In genomic region chr19:6086081-6086858, GRCh38 we compare ENCODE assay signal across 11 cellular contexts. TPM values are rescaled to one million over a fixed set of nuclear protein-coding genes. Genes with fewer than 3 reads are reported as not detected.
DNase-seq lines count a peak whose midpoint lies in the region; ATAC-seq and TF ChIP-seq lines count a peak whose summit lies in the region.
"Had no signal": no experiment of that assay in that cellular context is flagged by ENCODE, and none has a peak within 500 bp of the region (broad histone marks: within the 10 kb centered on the region; RNA-seq: fewer than 3 reads in every experiment).

No MANE protein-coding gene starts in this region.

- no peaks in the 10 kb centered on the region for H3K79me2 ChIP-seq in OCI-LY7 (ENCODE audit: insufficient read depth, low read depth, low read length)

- no peaks in the 10 kb centered on the region for H3K9me3 ChIP-seq in OCI-LY7 (ENCODE audit: low read length)
- H3K9me3 ChIP-seq: upper lobe of right lung had no signal

- H2AFZ ChIP-seq in OCI-LY7 (ENCODE audit: low read length), result peak overlapping the region; percentile 56; the same call in 1 of the 2 replicates

- no peaks in the 10 kb centered on the region for H3K9me2 ChIP-seq in OCI-LY7 (ENCODE audit: insufficient read depth, low read length)

- CTCF ChIA-PET in OCI-LY7 (lab: Charles Lee; ENCODE audit: unreplicated experiment), result no interaction called here

- H3K4me3 ChIP-seq in OCI-LY7 (ENCODE audit: low read depth, low read length, poor library complexity, severe bottlenecking), result no peak overlapping the region
- H3K4me3 ChIP-seq in rectal smooth muscle tissue (ENCODE audit: low read length), result no peak overlapping the region
- H3K4me3 ChIP-seq: upper lobe of right lung had no signal

- no peak for ATAC-seq in HG03565 (IDR thresholded peaks at IDR 0.05; ENCODE audit: unreplicated experiment)

- H3K4me1 ChIP-seq in OCI-LY7 (ENCODE audit: insufficient read depth, low read length, poor library complexity, severe bottlenecking), result peaks cover 21% of the 10 kb centered on the region
- H3K4me1 ChIP-seq in rectal smooth muscle tissue (ENCODE audit: control insufficient read depth, insufficient read depth, low read length), result peaks cover 38% of the 10 kb centered on the region

- TF ChIP-seq CTCF in OCI-LY7 (conservative IDR thresholded peaks at IDR 0.05; ENCODE audit: low read length), result no peak

- intact Hi-C loops in OCI-LY7 (cut with micrococcal nuclease; ENCODE audit: unreplicated experiment), result no loop called here

- peaks cover 6% of the 10 kb centered on the region; the same call in 1 of the 2 replicates for H4K20me1 ChIP-seq in OCI-LY7 (ENCODE audit: insufficient read depth, low read length)

- DNase-seq in EH (ENCODE audit: low read depth), result peak; percentile 82
- DNase-seq in OCI-LY7 (ENCODE audit: low spot score), result no peak
- DNase-seq in epithelial cell of prostate (ENCODE audit: low read depth, low spot score), result peak; percentile 27
- no peak for DNase-seq in nucleus accumbens (lab: John Stamatoyannopoulos, UW)
- DNase-seq in NCI-H2081 (lab: John Stamatoyannopoulos, UW), result no peak
- no peak for DNase-seq in activated CD4-positive, alpha-beta T cell treated with anti-CD3 and anti-CD28 coated beads for 1 hour
- DNase-seq: central memory CD4-positive, alpha-beta T cell had no signal

- H3K27me3 ChIP-seq in rectal smooth muscle tissue (ENCODE audit: control insufficient read depth, insufficient read depth, low read length), result no peaks in the 10 kb centered on the region
- H3K27me3 ChIP-seq: upper lobe of right lung had no signal

- no peak overlapping the region for H3K27ac ChIP-seq in OCI-LY7 (ENCODE audit: low read depth, low read length, poor library complexity, severe bottlenecking)
- peak overlapping the region; percentile 71 for H3K27ac ChIP-seq in epithelial cell of prostate
- H3K27ac ChIP-seq in rectal smooth muscle tissue (ENCODE audit: low read depth, low read length), result peak overlapping the region; percentile 75

- H3K36me3 ChIP-seq in OCI-LY7 (ENCODE audit: insufficient read depth, low read length) (no peaks in the 10 kb centered on the region), rectal smooth muscle tissue (ENCODE audit: control insufficient read depth, insufficient read depth, low read length) (no peaks in the 10 kb centered on the region)
- H3K36me3 ChIP-seq: upper lobe of right lung had no signal

- BruUV-seq in OCI-LY7 (replicated peaks; lab: Mats Ljungman, UMichigan), result no TSS peak

- POLR2A ChIA-PET in OCI-LY7 (lab: Charles Lee), result no interaction called here

- H3K4me2 ChIP-seq in OCI-LY7 (ENCODE audit: low read length), result no peak overlapping the region; the same call in 1 of the 2 replicates

- no peak overlapping the region for H3K9ac ChIP-seq in rectal smooth muscle tissue (ENCODE audit: low read length)

RNA-seq across cellular contexts. Expression of gene RFX2, which starts 24.0 kb away (rescaled TPM):
- total RNA-seq in OCI-LY7 (2014; rRNA removed; shearing (Covaris generic)), result 11.8 and 13.7 TPM in 2 replicates
- total RNA-seq in OCI-LY7 (2022), result 11.0 and 12.1 TPM in 2 replicates

RNA-seq across cellular contexts. Expression of gene ACSBG2, which starts 49.2 kb away (rescaled TPM):
- not detected in 2 replicates for total RNA-seq in OCI-LY7 (2014; rRNA removed; shearing (Covaris generic))
- not detected in 2 replicates for total RNA-seq in OCI-LY7 (2022)
- total RNA-seq: activated CD4-positive, alpha-beta T cell treated with anti-CD3 and anti-CD28 coated beads for 36 hours; upper lobe of right lung had no signal

Comparison
In these comparisons a context has a peak if more than half of its experiments do, and no peak if none do; other contexts are left out.
1. DNase-seq: peak in EH (single experiment) and epithelial cell of prostate (single experiment); none in OCI-LY7 (single experiment), nucleus accumbens (0 of 56), NCI-H2081 (0 of 2) and activated CD4-positive, alpha-beta T cell treated with anti-CD3 and anti-CD28 coated beads for 1 hour (single experiment).